8 cellular contexts compared by ENCODE assay signal in genomic region chr2:60880988-60881932, GRCh38. TPM values are rescaled to one million over a fixed set of nuclear protein-coding genes. Genes with fewer than 3 reads are reported as not detected.
A peak's percentile ranks its signal among the peaks of the same experiment; 100 is the strongest.
DNase-seq lines count a peak whose midpoint lies in the region; ATAC-seq, FAIRE-seq and TF ChIP-seq lines count a peak whose summit lies in the region.

REL (plus strand) TSS chr2:60881574; CDS start chr2:60881841, 267 bp downstream.

- H3K4me3 Mint-ChIP-seq in activated T-helper 1 cell treated with anti-CD3 and anti-CD28 coated beads, Interleukin-12 subunit alpha, Interleukin-12 subunit beta, Interleukin-2, Interleukin-4 antibody, amounts not matched to agents 30 ng/mL and 10 ng/mL and 1 ng/mL, durations not matched to agents 14 hours and 24 hours and 36 hours = peak within 1 kb of the TSS; percentile 99
- H3K4me3 Mint-ChIP-seq in naive thymus-derived CD4-positive, alpha-beta T cell = peak within 1 kb of the TSS; percentile 91 to 98 (median 96)
- H3K4me3 Mint-ChIP-seq in stimulated activated memory B cell treated with anti-CD40 and anti-IgM and Interleukin-4, amounts not matched to agents 10 μg/mL and 1 μg/mL and 100 μg/mL, for 72 hours = peak within 1 kb of the TSS; percentile 94

- peaks cover 60% of the 10 kb centered on the region for H3K79me2 ChIP-seq in DOHH2 (ENCODE audit: control insufficient read depth, low read length)
- peaks cover 6% of the 10 kb centered on the region for H3K79me2 ChIP-seq in fibroblast of lung (ENCODE audit: control insufficient read depth, insufficient read depth, low read length)

- peak within 1 kb of the TSS; percentile 80 for H2AFZ ChIP-seq in fibroblast of lung (ENCODE audit: low read length)

- H3K9me3 ChIP-seq in DOHH2 (ENCODE audit: control insufficient read depth, insufficient read depth, low read length) (no peaks in the 10 kb centered on the region), fibroblast of lung (ENCODE audit: control insufficient read depth, insufficient read depth, low read depth, low read length) (no peaks in the 10 kb centered on the region)
- H3K9me3 ChIP-seq in naive thymus-derived CD4-positive, alpha-beta T cell (ENCODE audit: control insufficient read depth in 2 of 3, low read length in 3 of 3) = no peaks in the 10 kb centered on the region

- CTCF ChIA-PET in naive thymus-derived CD4-positive, alpha-beta T cell (lab: Charles Lee) = interaction anchor here (0.6 to 1.9 kb wide), 3 partner anchors 22 to 76 kb away, joined by 3 to 9 read pairs (median 3); no protein-coding TSS in a partner anchor

- H3K27ac ChIP-seq in DOHH2 (ENCODE audit: low read depth, low read length) = peak within 1 kb of the TSS; percentile 87
- peak within 1 kb of the TSS; percentile 93 for H3K27ac ChIP-seq in fibroblast of lung (ENCODE audit: insufficient read depth, low read length)
- peak within 1 kb of the TSS; percentile 100 for H3K27ac ChIP-seq in naive thymus-derived CD4-positive, alpha-beta T cell (ENCODE audit: low read depth, low read length)

- H3K4me1 ChIP-seq in DOHH2 (ENCODE audit: control insufficient read depth, low read length) (peaks cover 49% of the 10 kb centered on the region), fibroblast of lung (ENCODE audit: control insufficient read depth, extremely low read depth, insufficient read depth, low read length) (no peaks in the 10 kb centered on the region)
- H3K4me1 ChIP-seq in naive thymus-derived CD4-positive, alpha-beta T cell (ENCODE audit: control insufficient read depth in 2 of 2, insufficient read depth in 2 of 2, low read length in 2 of 2) = peaks cover 11 to 24% of the 10 kb centered on the region in 2 donors

- peaks cover 30% of the 10 kb centered on the region for H3F3A ChIP-seq in DOHH2 (ENCODE audit: control insufficient read depth, insufficient read depth)

- H3K4me3 ChIP-seq in DOHH2 (ENCODE audit: low read length) = peak within 1 kb of the TSS; percentile 84
- H3K4me3 ChIP-seq in fibroblast of lung (replicated peaks in 1 of 4; ENCODE audit: control extremely low read depth in 1 of 4, insufficient read depth in 1 of 4, low read depth in 3 of 4, low read length in 4 of 4) = peak within 1 kb of the TSS; percentile 73 to 92 (median 88)
- peak within 1 kb of the TSS; percentile 83 for H3K4me3 ChIP-seq in naive thymus-derived CD4-positive, alpha-beta T cell (ENCODE audit: low read length)

- no peaks in the 10 kb centered on the region for H3K27me3 ChIP-seq in DOHH2 (ENCODE audit: control insufficient read depth, low read length)
- H3K27me3 ChIP-seq in fibroblast of lung (ENCODE audit: control insufficient read depth, insufficient read depth, low read length) = no peaks in the 10 kb centered on the region
- H3K27me3 ChIP-seq in naive thymus-derived CD4-positive, alpha-beta T cell (ENCODE audit: control insufficient read depth in 2 of 2, insufficient read depth in 2 of 2, low read length in 2 of 2) = no peaks in the 10 kb centered on the region

- H4K20me1 ChIP-seq in DOHH2 (ENCODE audit: control insufficient read depth, insufficient read depth, low read depth, low read length) = peaks cover 17% of the 10 kb centered on the region
- no peaks in the 10 kb centered on the region for H4K20me1 ChIP-seq in fibroblast of lung (ENCODE audit: control insufficient read depth, extremely low read depth, insufficient read depth, low read length)

- H3K4me1 Mint-ChIP-seq in activated T-helper 1 cell treated with anti-CD3 and anti-CD28 coated beads, Interleukin-12 subunit alpha, Interleukin-12 subunit beta, Interleukin-2, Interleukin-4 antibody, amounts not matched to agents 30 ng/mL and 10 ng/mL and 1 ng/mL, durations not matched to agents 14 hours and 24 hours and 36 hours (ENCODE audit: low read depth) = peaks cover 45% of the 10 kb centered on the region
- peaks cover 21 to 39% (median 33%) of the 10 kb centered on the region in 7 donors for H3K4me1 Mint-ChIP-seq in naive thymus-derived CD4-positive, alpha-beta T cell
- peaks cover 25% of the 10 kb centered on the region for H3K4me1 Mint-ChIP-seq in stimulated activated memory B cell treated with anti-CD40 and anti-IgM and Interleukin-4, amounts not matched to agents 10 μg/mL and 1 μg/mL and 100 μg/mL, for 72 hours

- peaks cover 49% of the 10 kb centered on the region for H3K36me3 ChIP-seq in DOHH2 (ENCODE audit: control insufficient read depth, low read length)
- no peaks in the 10 kb centered on the region for H3K36me3 ChIP-seq in fibroblast of lung (ENCODE audit: control insufficient read depth, insufficient read depth, low read length)
- H3K36me3 ChIP-seq in naive thymus-derived CD4-positive, alpha-beta T cell (ENCODE audit: control insufficient read depth in 2 of 3, insufficient read depth in 3 of 3, low read length in 3 of 3) = peaks cover 0 to 9% (median 0%) of the 10 kb centered on the region in 3 experiments

- POLR2A ChIA-PET in naive thymus-derived CD4-positive, alpha-beta T cell (lab: Charles Lee) = interaction anchor here (0.6 to 5.0 kb wide), 13 partner anchors 11 to 296 kb away, joined by 3 to 38 read pairs (median 5); partner anchors contain the start of gene PAPOLG

- no peak for TF ChIP-seq CTCF in DOHH2 (IDR thresholded peaks at IDR 0.05; ENCODE audit: low read depth, low read length, poor library complexity, severe bottlenecking)
- TF ChIP-seq CTCF in fibroblast of lung (conservative IDR thresholded peaks at IDR 0.05 in 1 of 2, IDR thresholded peaks at IDR 0.05 in 1 of 2; ENCODE audit: low read depth in 1 of 2, low read length in 2 of 2) = peak; percentile 29

- H3K27me3 Mint-ChIP-seq in activated T-helper 1 cell treated with anti-CD3 and anti-CD28 coated beads, Interleukin-12 subunit alpha, Interleukin-12 subunit beta, Interleukin-2, Interleukin-4 antibody, amounts not matched to agents 30 ng/mL and 10 ng/mL and 1 ng/mL, durations not matched to agents 14 hours and 24 hours and 36 hours (ENCODE audit: insufficient read depth) = no peaks in the 10 kb centered on the region
- no peaks in the 10 kb centered on the region for H3K27me3 Mint-ChIP-seq in naive thymus-derived CD4-positive, alpha-beta T cell
- no peaks in the 10 kb centered on the region for H3K27me3 Mint-ChIP-seq in stimulated activated memory B cell treated with anti-CD40 and anti-IgM and Interleukin-4, amounts not matched to agents 10 μg/mL and 1 μg/mL and 100 μg/mL, for 72 hours

- H3K9me3 Mint-ChIP-seq in activated T-helper 1 cell treated with anti-CD3 and anti-CD28 coated beads, Interleukin-12 subunit alpha, Interleukin-12 subunit beta, Interleukin-2, Interleukin-4 antibody, amounts not matched to agents 30 ng/mL and 10 ng/mL and 1 ng/mL, durations not matched to agents 14 hours and 24 hours and 36 hours = no peaks in the 10 kb centered on the region
- no peaks in the 10 kb centered on the region for H3K9me3 Mint-ChIP-seq in naive thymus-derived CD4-positive, alpha-beta T cell
- H3K9me3 Mint-ChIP-seq in stimulated activated memory B cell treated with anti-CD40 and anti-IgM and Interleukin-4, amounts not matched to agents 10 μg/mL and 1 μg/mL and 100 μg/mL, for 72 hours = no peaks in the 10 kb centered on the region

- FAIRE-seq in RCC 7860 (lab: Jason Lieb, UNC) = no peak

- H3K9ac ChIP-seq in fibroblast of lung (ENCODE audit: insufficient read depth, low read length) = peak within 1 kb of the TSS; percentile 93

- H3K4me2 ChIP-seq in DOHH2 (ENCODE audit: low read length) (peak within 1 kb of the TSS; percentile 92), fibroblast of lung (ENCODE audit: extremely low read depth, insufficient read depth, low read length) (peak within 1 kb of the TSS; percentile 92)

- in situ Hi-C loops in KBM-7 (cut with MboI; ENCODE audit: low pct_unique_long_range_greater_than_20kb, low sequenced_read_pairs) = no loop called here

- peak; percentile 86 for DNase-seq in KBM-7
- DNase-seq in RCC 7860 (ENCODE audit: low spot score) = peak; percentile 77
- peak; percentile 89 for DNase-seq in activated T-helper 1 cell treated with anti-CD3 and anti-CD28 coated beads, Interleukin-12 subunit alpha, Interleukin-12 subunit beta, Interleukin-2, Interleukin-4 antibody, amounts not matched to agents 30 ng/mL and 10 ng/mL and 1 ng/mL, durations not matched to agents 14 hours and 24 hours and 36 hours (ENCODE audit: low spot score)
- DNase-seq in fibroblast of lung (ENCODE audit: low read depth in 2 of 2) = peak; percentile 88 to 90
- peak; percentile 77 to 95 (median 88) for DNase-seq in naive thymus-derived CD4-positive, alpha-beta T cell

- intact Hi-C loops in activated T-helper 1 cell treated with anti-CD3 and anti-CD28 coated beads, Interleukin-12 subunit alpha, Interleukin-12 subunit beta, Interleukin-2, Interleukin-4 antibody, amounts not matched to agents 30 ng/mL and 10 ng/mL and 1 ng/mL, durations not matched to agents 14 hours and 24 hours and 36 hours (cut with micrococcal nuclease) = loop anchor here (1.0 to 5.0 kb wide), 12 partner anchors 9 to 1316 kb away; partner anchors contain the start of genes B3GNT2, PAPOLG and SANBR
- intact Hi-C loops in naive thymus-derived CD4-positive, alpha-beta T cell (cut with micrococcal nuclease) = loop anchor here (1.0 to 5.0 kb wide), 23 partner anchors 13 to 1826 kb away; partner anchors contain the start of genes CCT4 (in 2 of the 2), PEX13 (in 2 of the 2), SANBR (in 2 of the 2) and B3GNT2 (in 1 of the 2)

- peaks cover 32% of the 10 kb centered on the region for H3K36me3 Mint-ChIP-seq in activated T-helper 1 cell treated with anti-CD3 and anti-CD28 coated beads, Interleukin-12 subunit alpha, Interleukin-12 subunit beta, Interleukin-2, Interleukin-4 antibody, amounts not matched to agents 30 ng/mL and 10 ng/mL and 1 ng/mL, durations not matched to agents 14 hours and 24 hours and 36 hours (ENCODE audit: low read depth)
- peaks cover 0 to 2% (median 0%) of the 10 kb centered on the region in 5 donors for H3K36me3 Mint-ChIP-seq in naive thymus-derived CD4-positive, alpha-beta T cell
- peaks cover 46% of the 10 kb centered on the region for H3K36me3 Mint-ChIP-seq in stimulated activated memory B cell treated with anti-CD40 and anti-IgM and Interleukin-4, amounts not matched to agents 10 μg/mL and 1 μg/mL and 100 μg/mL, for 72 hours

- peak; percentile 77 for ATAC-seq in GM21723 (IDR thresholded peaks at IDR 0.05; ENCODE audit: unreplicated experiment)
- ATAC-seq in naive thymus-derived CD4-positive, alpha-beta T cell = peak; percentile 92
- peak; percentile 90 for ATAC-seq in stimulated activated memory B cell treated with anti-CD40 and anti-IgM and Interleukin-4, amounts not matched to agents 10 μg/mL and 1 μg/mL and 100 μg/mL, for 72 hours

- peak within 1 kb of the TSS; percentile 99 for H3K27ac Mint-ChIP-seq in activated T-helper 1 cell treated with anti-CD3 and anti-CD28 coated beads, Interleukin-12 subunit alpha, Interleukin-12 subunit beta, Interleukin-2, Interleukin-4 antibody, amounts not matched to agents 30 ng/mL and 10 ng/mL and 1 ng/mL, durations not matched to agents 14 hours and 24 hours and 36 hours
- H3K27ac Mint-ChIP-seq in naive thymus-derived CD4-positive, alpha-beta T cell = peak within 1 kb of the TSS; percentile 93 to 100 (median 98)
- H3K27ac Mint-ChIP-seq in stimulated activated memory B cell treated with anti-CD40 and anti-IgM and Interleukin-4, amounts not matched to agents 10 μg/mL and 1 μg/mL and 100 μg/mL, for 72 hours = peak within 1 kb of the TSS; percentile 95

- no peaks in the 10 kb centered on the region for H3K9me2 ChIP-seq in DOHH2 (replicated peaks; ENCODE audit: control insufficient read depth, low read length)

RNA-seq across cellular contexts. Expression of gene REL, which starts in this region (rescaled TPM):
- 93.6 and 97.2 TPM in 2 replicates for total RNA-seq in activated T-helper 1 cell treated with anti-CD3 and anti-CD28 coated beads, Interleukin-12 subunit alpha, Interleukin-12 subunit beta, Interleukin-2, Interleukin-4 antibody, amounts not matched to agents 30 ng/mL and 10 ng/mL and 1 ng/mL, durations not matched to agents 14 hours and 24 hours and 36 hours
- total RNA-seq in fibroblast of lung = 2.3 and 2.8 TPM in 2 replicates
- 1.9 and 2.0 TPM in 2 replicates for polyA plus RNA-seq in fibroblast of lung
- 0.61 and 1.4 TPM in 2 replicates for polyA plus RNA-seq in fibroblast of lung (2012)
- polyA minus RNA-seq in fibroblast of lung (ENCODE audit: low replicate concordance) = 0.44 and 1.3 TPM in 2 replicates
- 10 to 100 TPM; 18.9 to 78.8 (median 26.4) TPM for total RNA-seq in naive thymus-derived CD4-positive, alpha-beta T cell
- 10 to 100 TPM; 10.9 to 12.0 TPM for polyA plus RNA-seq in naive thymus-derived CD4-positive, alpha-beta T cell

Comparison
In these comparisons a context has a peak if more than half of its experiments do, and no peak if none do; other contexts are left out.
1. Peak in every context shown above with its lines: DNase-seq, ATAC-seq, H3K4me3 ChIP-seq and H3K27ac ChIP-seq.